Comparison of ENCODE assay signal across 24 cellular contexts in genomic region chr6:157853902-157854481, GRCh38.
"Had no signal": no experiment of that assay in that cellular context is flagged by ENCODE, and none has a peak within 500 bp of the region (broad histone marks: within the 10 kb centered on the region; RNA-seq: fewer than 3 reads in every experiment).

No MANE protein-coding gene starts in this region.

- H3K36me3 ChIP-seq: brain microvascular endothelial cell, left lung, ovary had no signal

- H3K27ac ChIP-seq: brain microvascular endothelial cell, dorsolateral prefrontal cortex, left lung, ovary, skin epidermis, tibial artery had no signal

- H3K9me3 Mint-ChIP-seq: central memory CD8-positive, alpha-beta T cell had no signal

- ATAC-seq: effector memory CD8-positive, alpha-beta T cell; esophagus mucosa; left lung; natural killer cell treated with Interleukin-12 subunit alpha and Interleukin-12 subunit beta and Interleukin-15 and Interleukin-18, amount 100 ng/mL, for 72 hours; right cardiac atrium; stimulated activated effector memory CD8-positive, alpha-beta T cell treated with anti-CD3 and anti-CD28 coated beads, Interleukin-12 subunit alpha, Interleukin-12 subunit beta, amount 100 ng/mL, for 72 hours; stimulated activated naive CD8-positive, alpha-beta T cell treated with anti-CD3 and anti-CD28 coated beads, Interleukin-15, amount 100 ng/mL, for 72 hours; WTC11 had no signal

- H3K4me1 ChIP-seq: left lung had no signal

- H3K4me3 Mint-ChIP-seq: central memory CD8-positive, alpha-beta T cell; effector memory CD8-positive, alpha-beta T cell; immature natural killer cell; mesothelial cell of epicardium; natural killer cell treated with Interleukin-12 subunit alpha and Interleukin-12 subunit beta and Interleukin-15 and Interleukin-18, amount 100 ng/mL, for 72 hours; stimulated activated effector memory CD8-positive, alpha-beta T cell treated with anti-CD3 and anti-CD28 coated beads, Interleukin-12 subunit alpha, Interleukin-12 subunit beta, amount 100 ng/mL, for 72 hours; WTC11 had no signal

- H3K9me3 ChIP-seq: ovary had no signal

- DNase-seq: activated CD4-positive, alpha-beta T cell treated with anti-CD3 and anti-CD28 coated beads, Interleukin-2, amount 50 U/mL, for 48 hours; aorta; brain microvascular endothelial cell; dorsolateral prefrontal cortex; effector memory CD8-positive, alpha-beta T cell; foreskin melanocyte; immature natural killer cell; left lung; ovary; right cardiac atrium; stimulated activated CD4-positive, alpha-beta T cell treated with anti-CD3 and anti-CD28 coated beads, Interleukin-1b, Interleukin-23, amount 100 ng/mL, for 48 hours; stimulated activated naive CD8-positive, alpha-beta T cell treated with anti-CD3 and anti-CD28 coated beads, Interleukin-15, amount 100 ng/mL, for 72 hours; T-helper 1 cell; tibial artery had no signal

- FAIRE-seq: colon, endothelial cell of umbilical vein, TTC549 had no signal

- H3K4me3 ChIP-seq: dorsolateral prefrontal cortex, left lung, ovary, skin epidermis, tibial artery had no signal

- H3K27ac Mint-ChIP-seq: effector memory CD8-positive, alpha-beta T cell; mesothelial cell of epicardium; natural killer cell treated with Interleukin-12 subunit alpha and Interleukin-12 subunit beta and Interleukin-15 and Interleukin-18, amount 100 ng/mL, for 72 hours; stimulated activated naive CD8-positive, alpha-beta T cell treated with anti-CD3 and anti-CD28 coated beads, Interleukin-15, amount 100 ng/mL, for 72 hours had no signal

- H3K27me3 Mint-ChIP-seq: effector memory CD8-positive, alpha-beta T cell; stimulated activated naive CD8-positive, alpha-beta T cell treated with anti-CD3 and anti-CD28 coated beads, Interleukin-15, amount 100 ng/mL, for 72 hours had no signal

- H3K27me3 ChIP-seq: brain microvascular endothelial cell, dorsolateral prefrontal cortex, left lung, ovary, tibial artery had no signal
